In the genomic region with DNA sequence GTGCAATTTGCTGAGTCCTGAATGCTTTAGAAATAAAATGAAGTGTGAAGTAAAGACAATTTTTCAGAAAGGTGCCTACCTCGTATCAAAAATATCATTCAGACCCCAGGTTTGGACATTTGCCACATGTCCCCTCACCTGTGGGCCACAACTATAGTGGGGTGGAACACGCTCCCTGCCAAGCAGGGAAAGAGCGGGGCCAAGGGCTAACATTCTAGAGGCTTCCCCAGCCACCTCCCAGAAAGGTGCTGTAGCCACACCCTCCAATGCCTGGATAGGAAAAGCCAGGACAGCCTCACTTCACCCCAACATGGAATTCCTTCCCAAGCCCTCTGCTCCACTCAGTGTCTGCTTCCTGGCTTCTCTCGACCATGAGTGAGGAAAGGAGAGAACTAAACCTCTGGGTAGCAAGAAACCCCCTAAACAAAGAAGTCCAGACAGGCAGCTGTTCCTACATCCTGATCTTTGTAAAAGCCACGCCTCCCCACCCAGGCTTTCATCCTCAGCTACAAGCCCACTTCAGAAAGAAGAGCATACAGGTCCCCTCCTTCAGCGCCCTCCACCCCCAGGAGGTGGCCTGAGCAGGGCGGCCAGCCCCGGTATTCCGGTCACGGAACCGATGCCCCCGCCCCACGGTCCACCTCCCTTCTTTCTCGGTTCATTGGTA, we compare ENCODE assay signal across 14 cellular contexts. TPM values are rescaled to one million over a fixed set of nuclear protein-coding genes. Genes with fewer than 3 reads are reported as not detected.
DNase-seq lines count a peak whose midpoint lies in the region; ATAC-seq and TF ChIP-seq lines count a peak whose summit lies in the region.
"Had no signal": no experiment of that assay in that cellular context is flagged by ENCODE, and none has a peak within 500 bp of the region (broad histone marks: within the 10 kb centered on the region; RNA-seq: fewer than 3 reads in every experiment).

No MANE protein-coding gene starts in this region.

- no peaks in the 10 kb centered on the region for H3K9me3 ChIP-seq in hepatocyte (ENCODE audit: low read depth)
- no peaks in the 10 kb centered on the region for H3K9me3 ChIP-seq in gastrocnemius medialis

- no peaks in the 10 kb centered on the region for H3K27me3 ChIP-seq in brain microvascular endothelial cell (replicated peaks)
- no peaks in the 10 kb centered on the region for H3K27me3 ChIP-seq in hepatocyte
- H3K27me3 ChIP-seq in gastrocnemius medialis: no peaks in the 10 kb centered on the region

- peak; percentile 7 to 39 for TF ChIP-seq POLR2A in gastrocnemius medialis (IDR thresholded peaks at IDR 0.05)

- TF ChIP-seq CTCF in brain microvascular endothelial cell (IDR thresholded peaks at IDR 0.05; ENCODE audit: low read depth, low read length, missing control alignments): no peak
- no peak for TF ChIP-seq CTCF in hepatocyte (IDR thresholded peaks at IDR 0.05; ENCODE audit: poor library complexity)
- TF ChIP-seq CTCF in gastrocnemius medialis (IDR thresholded peaks at IDR 0.05 in 4 of 5, conservative IDR thresholded peaks at IDR 0.05 in 1 of 5): no peak

- no peak overlapping the region for H2AFZ ChIP-seq in hepatocyte

- in situ Hi-C loops in brain microvascular endothelial cell (cut with HindIII; ENCODE audit: low pct_ligation_motif_present, low sequenced_read_pairs): no loop called here
- in situ Hi-C loops in gastrocnemius medialis (cut with MboI; ENCODE audit: low sequenced_read_pairs in 4 of 4): loop anchor here in 2 of 4 donors (10.0 kb wide), 1 partner anchor 287 kb away; no protein-coding TSS in a partner anchor

- 68% methylated on average over 14 of the region's 14 CpGs for WGBS in hepatocyte (ENCODE audit: low lambda C conversion rate, missing lambda C conversion rate)

- peak; percentile 60 for DNase-seq in Daoy (ENCODE audit: low read depth)
- DNase-seq in brain microvascular endothelial cell: no peak
- DNase-seq in hepatocyte (ENCODE audit: low spot score): peak; percentile 31
- peak in 1 of 2 donors; percentile 41 for DNase-seq in gastrocnemius medialis
- no peak for DNase-seq in NCI-H524 (lab: John Stamatoyannopoulos, UW)
- no peak for DNase-seq in posterior cingulate gyrus
- DNase-seq in NCI-H1417 treated with DMSO at 0.1 percent for 48 hours (lab: John Stamatoyannopoulos, UW): no peak
- DNase-seq: C1 segment of cervical spinal cord; foreskin keratinocyte; NCI-H1694; stimulated activated CD4-positive, alpha-beta T cell treated with anti-CD3 and anti-CD28 coated beads, Interleukin-4, amount 100 ng/mL, for 1 hour; T1000 had no signal

- peak in 1 of 2 donors; percentile 5 for ATAC-seq in gastrocnemius medialis
- ATAC-seq in GM18511 (IDR thresholded peaks at IDR 0.05; ENCODE audit: unreplicated experiment): no peak
- ATAC-seq: foreskin keratinocyte had no signal

- H3K27ac ChIP-seq in brain microvascular endothelial cell: peak overlapping the region; percentile 87
- H3K27ac ChIP-seq in hepatocyte: peak overlapping the region; percentile 88
- H3K27ac ChIP-seq in gastrocnemius medialis: peak overlapping the region; percentile 71 to 80 (median 77)
- H3K27ac ChIP-seq: foreskin keratinocyte had no signal

- H4K20me1 ChIP-seq in hepatocyte (ENCODE audit: insufficient read depth, poor library complexity, severe bottlenecking): no peaks in the 10 kb centered on the region

- H3K36me3 ChIP-seq in brain microvascular endothelial cell (replicated peaks) (peaks cover 27% of the 10 kb centered on the region), hepatocyte (replicated peaks; ENCODE audit: insufficient read depth, low read depth) (no peaks in the 10 kb centered on the region), gastrocnemius medialis (no peaks in the 10 kb centered on the region)

- H3K4me2 ChIP-seq in hepatocyte: peak overlapping the region; percentile 76

- intact Hi-C loops in gastrocnemius medialis (cut with DNase I; ENCODE audit: low total_unique reads): loop anchor here (2.0 to 5.0 kb wide), 3 partner anchors 180 to 290 kb away; no protein-coding TSS in a partner anchor
- intact Hi-C loops in posterior cingulate gyrus (cut with DNase I): no loop called here

- peaks cover 4% of the 10 kb centered on the region for H3K4me1 ChIP-seq in hepatocyte (ENCODE audit: insufficient read depth)
- peaks cover 0 to 4% of the 10 kb centered on the region in 2 donors for H3K4me1 ChIP-seq in gastrocnemius medialis
- H3K4me1 ChIP-seq: foreskin keratinocyte had no signal

- H3K4me3 ChIP-seq in brain microvascular endothelial cell (ENCODE audit: low read depth, low read length) (peak overlapping the region; percentile 74), hepatocyte (peak overlapping the region; percentile 69), gastrocnemius medialis (peak overlapping the region; percentile 27 to 54 (median 36))

- peaks cover 61% of the 10 kb centered on the region for H3K79me2 ChIP-seq in hepatocyte

- no peaks in the 10 kb centered on the region for H3K9me2 ChIP-seq in hepatocyte (replicated peaks; ENCODE audit: insufficient read depth)

RNA-seq across cellular contexts. Expression of a gene that starts 2.1 kb away (rescaled TPM):
- total RNA-seq in Daoy (2014; rRNA removed; shearing (Covaris generic)): 268 and 296 TPM in 2 replicates
- total RNA-seq in hepatocyte: 158 and 250 TPM in 2 replicates
- polyA plus RNA-seq in hepatocyte: 70.7 and 80.7 TPM in 2 replicates
- total RNA-seq in gastrocnemius medialis: 100 to 1,000 TPM in 2 of 4 donors, 10 to 100 TPM in 2; 45.3 to 150 (median 108) TPM
- total RNA-seq: foreskin keratinocyte, OCI-LY7 had no signal
- polyA plus RNA-seq: foreskin keratinocyte had no signal

Comparison
In these comparisons a context has a peak if more than half of its experiments do, and no peak if none do; other contexts are left out.
1. DNase-seq: peak in Daoy (single experiment) and hepatocyte (single experiment); none in brain microvascular endothelial cell (single experiment), NCI-H524 (0 of 2), posterior cingulate gyrus (0 of 10) and NCI-H1417 treated with DMSO at 0.1 percent for 48 hours (single experiment).
2. Peak in every context shown above with its lines, with median percentiles within 50 percentile points of each other: H3K27ac ChIP-seq and H3K4me3 ChIP-seq.